13 cellular contexts compared by ENCODE assay signal in genomic region chr1:152251391-152251790, GRCh38. TPM values are rescaled to one million over a fixed set of nuclear protein-coding genes. Genes with fewer than 3 reads are reported as not detected.
"Had no signal": no experiment of that assay in that cellular context is flagged by ENCODE, and none has a peak within 500 bp of the region (broad histone marks: within the 10 kb centered on the region; RNA-seq: fewer than 3 reads in every experiment).

No MANE protein-coding gene starts in this region.

- H3K4me3 ChIP-seq: dorsolateral prefrontal cortex, lower lobe of right lung, skin epidermis, thyroid gland, vagina had no signal

- H3K27me3 ChIP-seq: thyroid gland, vagina had no signal

- H3K36me3 ChIP-seq: lower lobe of right lung, thyroid gland, vagina had no signal

- DNase-seq: activated naive CD4-positive, alpha-beta T cell treated with anti-CD3 and anti-CD28 coated beads, Interleukin-2, amount 50 U/mL, for 16 hours; activated T-cell treated with anti-CD3 and anti-CD28 coated beads, Interleukin-2, amount 50 U/mL, for 1 hour; amniotic stem cell; dorsolateral prefrontal cortex; hippocampal formation; left cardiac atrium; lower lobe of right lung; midbrain; naive B cell; thyroid gland had no signal

RNA-seq across cellular contexts. Expression of gene HRNR, which starts 27.4 kb away (rescaled TPM):
- total RNA-seq: chondrocyte, left cardiac atrium, lower lobe of right lung, thyroid gland, vagina had no signal
